ENCODE assay signal across 8 cellular contexts in genomic region chr14:54772451-54772881, GRCh38.
A peak's percentile ranks its signal among the peaks of the same experiment; 100 is the strongest.
DNase-seq lines count a peak whose midpoint lies in the region; ATAC-seq, FAIRE-seq and TF ChIP-seq lines count a peak whose summit lies in the region.

No MANE protein-coding gene starts in this region.

- no peak for ATAC-seq in activated T-cell treated with anti-CD3 and anti-CD28 coated beads, Interleukin-2, amount 50 U/mL, for 72 hours (replicated peaks in 1 of 2)
- ATAC-seq in activated T-cell treated with anti-CD3 and anti-CD28 coated beads, Interleukin-2, amount 50 U/mL, for 4 hours, result no peak
- no peak for ATAC-seq in activated naive CD8-positive, alpha-beta T cell treated with anti-CD3 and anti-CD28 coated beads, Interleukin-2, amount 10 ng/mL, durations not matched to agents 7 days and 5 days (ENCODE audit: low read depth)
- no peak for ATAC-seq in GM21360 (IDR thresholded peaks at IDR 0.05; ENCODE audit: unreplicated experiment)
- no peak for ATAC-seq in HG03460 (IDR thresholded peaks at IDR 0.05; ENCODE audit: unreplicated experiment)

- H3K4me3 Mint-ChIP-seq in activated T-cell treated with anti-CD3 and anti-CD28 coated beads, Interleukin-2, amount 50 U/mL, for 72 hours, result peak overlapping the region; percentile 59 to 73
- H3K4me3 Mint-ChIP-seq in activated T-cell treated with anti-CD3 and anti-CD28 coated beads, Interleukin-2, amount 50 U/mL, for 4 hours, result no peak overlapping the region
- peak overlapping the region; percentile 67 for H3K4me3 Mint-ChIP-seq in activated naive CD8-positive, alpha-beta T cell treated with anti-CD3 and anti-CD28 coated beads, Interleukin-2, amount 10 ng/mL, durations not matched to agents 7 days and 5 days

- H3K79me2 ChIP-seq in keratinocyte (ENCODE audit: control insufficient read depth, insufficient read depth, low read length), result no peaks in the 10 kb centered on the region

- H3K4me1 ChIP-seq in keratinocyte (ENCODE audit: control insufficient read depth, extremely low read depth, insufficient read depth, low read length) (peaks cover 38% of the 10 kb centered on the region), tibial nerve (peaks cover 0 to 56% (median 19%) of the 10 kb centered on the region in 4 donors)

- H2AFZ ChIP-seq in keratinocyte (ENCODE audit: control insufficient read depth, low read length), result no peak overlapping the region

- H3K27me3 ChIP-seq in keratinocyte (ENCODE audit: control insufficient read depth, extremely low read depth, insufficient read depth, low read length) (no peaks in the 10 kb centered on the region), tibial nerve (no peaks in the 10 kb centered on the region)

- H3K27me3 Mint-ChIP-seq in activated T-cell treated with anti-CD3 and anti-CD28 coated beads, Interleukin-2, amount 50 U/mL, for 72 hours (ENCODE audit: low read depth), result peaks cover 35% of the 10 kb centered on the region
- H3K27me3 Mint-ChIP-seq in activated T-cell treated with anti-CD3 and anti-CD28 coated beads, Interleukin-2, amount 50 U/mL, for 4 hours (ENCODE audit: low read depth), result no peaks in the 10 kb centered on the region
- peaks cover 9% of the 10 kb centered on the region for H3K27me3 Mint-ChIP-seq in activated naive CD8-positive, alpha-beta T cell treated with anti-CD3 and anti-CD28 coated beads, Interleukin-2, amount 10 ng/mL, durations not matched to agents 7 days and 5 days

- dilution Hi-C loops in keratinocyte (cut with MboI; ENCODE audit: extremely low pct_ligation_motif_present, low sequenced_read_pairs), result no loop called here

- H3K9ac ChIP-seq in keratinocyte (ENCODE audit: control insufficient read depth, extremely low read depth, insufficient read depth, low read length), result peak overlapping the region; percentile 70

- H3K4me2 ChIP-seq in keratinocyte (ENCODE audit: control insufficient read depth, extremely low read depth, insufficient read depth, low read depth, low read length), result peak overlapping the region; percentile 56

- peak; percentile 9 for FAIRE-seq in keratinocyte (lab: Jason Lieb, UNC)

- POLR2A ChIA-PET in activated naive CD8-positive, alpha-beta T cell treated with anti-CD3 and anti-CD28 coated beads, Interleukin-2, amount 10 ng/mL, durations not matched to agents 7 days and 5 days (lab: Charles Lee), result interaction anchor here (0.9 to 5.8 kb wide), 5 partner anchors 15 to 206 kb away, joined by 3 to 75 read pairs (median 3); partner anchors contain the start of gene SAMD4A

- H3K4me3 ChIP-seq in keratinocyte (ENCODE audit: control insufficient read depth in 2 of 3, extremely low read depth in 1 of 3, insufficient read depth in 2 of 3, low read depth in 1 of 3, low read length in 3 of 3) (no peak overlapping the region), tibial nerve (no peak overlapping the region)

- no peak for TF ChIP-seq EP300 in tibial nerve (IDR thresholded peaks at IDR 0.05)

- TF ChIP-seq POLR2A in tibial nerve (IDR thresholded peaks at IDR 0.05), result no peak

- no peaks in the 10 kb centered on the region for H4K20me1 ChIP-seq in keratinocyte (ENCODE audit: control insufficient read depth, extremely low read depth, insufficient read depth, low read length)

- DNase-seq in activated T-cell treated with anti-CD3 and anti-CD28 coated beads, Interleukin-2, amount 50 U/mL, for 72 hours, result no peak
- no peak for DNase-seq in activated T-cell treated with anti-CD3 and anti-CD28 coated beads, Interleukin-2, amount 50 U/mL, for 4 hours
- no peak for DNase-seq in activated naive CD8-positive, alpha-beta T cell treated with anti-CD3 and anti-CD28 coated beads, Interleukin-2, amount 10 ng/mL, durations not matched to agents 7 days and 5 days
- DNase-seq in keratinocyte (ENCODE audit: low read depth, low spot score) (no peak), tibial nerve (ENCODE audit: low spot score in 2 of 2) (no peak)
- DNase-seq in stimulated activated CD4-positive, alpha-beta T cell treated with anti-CD3 and anti-CD28 coated beads, Interleukin-2, amount 100 ng/mL, for 24 hours, result no peak

- TF ChIP-seq CTCF in keratinocyte (optimal IDR thresholded peaks at IDR 0.05 in 1 of 3, IDR thresholded peaks at IDR 0.05 in 1 of 3, conservative IDR thresholded peaks at IDR 0.05 in 1 of 3; ENCODE audit: extremely low read depth in 1 of 3, insufficient read depth in 2 of 3, low read length in 3 of 3) (no peak), tibial nerve (IDR thresholded peaks at IDR 0.05) (no peak)

- no peaks in the 10 kb centered on the region for H3K9me3 Mint-ChIP-seq in activated T-cell treated with anti-CD3 and anti-CD28 coated beads, Interleukin-2, amount 50 U/mL, for 72 hours
- no peaks in the 10 kb centered on the region for H3K9me3 Mint-ChIP-seq in activated T-cell treated with anti-CD3 and anti-CD28 coated beads, Interleukin-2, amount 50 U/mL, for 4 hours
- H3K9me3 Mint-ChIP-seq in activated naive CD8-positive, alpha-beta T cell treated with anti-CD3 and anti-CD28 coated beads, Interleukin-2, amount 10 ng/mL, durations not matched to agents 7 days and 5 days, result no peaks in the 10 kb centered on the region

- peaks cover 52% of the 10 kb centered on the region for H3K4me1 Mint-ChIP-seq in activated T-cell treated with anti-CD3 and anti-CD28 coated beads, Interleukin-2, amount 50 U/mL, for 72 hours (ENCODE audit: low read depth)
- H3K4me1 Mint-ChIP-seq in activated T-cell treated with anti-CD3 and anti-CD28 coated beads, Interleukin-2, amount 50 U/mL, for 4 hours (ENCODE audit: low read depth), result peaks cover 34% of the 10 kb centered on the region
- peaks cover 40% of the 10 kb centered on the region for H3K4me1 Mint-ChIP-seq in activated naive CD8-positive, alpha-beta T cell treated with anti-CD3 and anti-CD28 coated beads, Interleukin-2, amount 10 ng/mL, durations not matched to agents 7 days and 5 days

- WGBS in tibial nerve, 2 donors, result 71 to 76% methylated on average over 7 of the region's 7 CpGs

- peak overlapping the region; percentile 91 for H3K27ac Mint-ChIP-seq in activated T-cell treated with anti-CD3 and anti-CD28 coated beads, Interleukin-2, amount 50 U/mL, for 72 hours
- H3K27ac Mint-ChIP-seq in activated naive CD8-positive, alpha-beta T cell treated with anti-CD3 and anti-CD28 coated beads, Interleukin-2, amount 10 ng/mL, durations not matched to agents 7 days and 5 days, result peak overlapping the region; percentile 87

- H3K9me3 ChIP-seq in keratinocyte (ENCODE audit: control insufficient read depth, low read depth, low read length) (no peaks in the 10 kb centered on the region), tibial nerve (no peaks in the 10 kb centered on the region)

- no peaks in the 10 kb centered on the region for H3K9me1 ChIP-seq in keratinocyte (ENCODE audit: control insufficient read depth, extremely low read depth, insufficient read depth, low read length)

- H3K36me3 Mint-ChIP-seq in activated T-cell treated with anti-CD3 and anti-CD28 coated beads, Interleukin-2, amount 50 U/mL, for 72 hours (ENCODE audit: insufficient read depth in 2 of 2), result no peaks in the 10 kb centered on the region
- peaks cover 4% of the 10 kb centered on the region for H3K36me3 Mint-ChIP-seq in activated T-cell treated with anti-CD3 and anti-CD28 coated beads, Interleukin-2, amount 50 U/mL, for 4 hours (ENCODE audit: insufficient read depth)
- peaks cover 7% of the 10 kb centered on the region for H3K36me3 Mint-ChIP-seq in activated naive CD8-positive, alpha-beta T cell treated with anti-CD3 and anti-CD28 coated beads, Interleukin-2, amount 10 ng/mL, durations not matched to agents 7 days and 5 days

- H3K27ac ChIP-seq in keratinocyte (ENCODE audit: control insufficient read depth, insufficient read depth, low read length), result peak overlapping the region; percentile 85
- H3K27ac ChIP-seq in tibial nerve, result peak overlapping the region; percentile 76 to 92 (median 82)

- H3K36me3 ChIP-seq in keratinocyte (ENCODE audit: control insufficient read depth in 2 of 2, extremely low read depth in 1 of 2, insufficient read depth in 2 of 2, low read length in 2 of 2) (peaks cover 14 to 21% of the 10 kb centered on the region in 2 experiments), tibial nerve (peaks cover 0 to 55% (median 0%) of the 10 kb centered on the region in 3 donors)
